ENCODE assay signal across 8 cellular contexts in genomic region chr9:113220467-113221002, GRCh38.
DNase-seq lines count a peak whose midpoint lies in the region; TF ChIP-seq lines count a peak whose summit lies in the region.

No MANE protein-coding gene starts in this region.

- DNase-seq in activated CD4-positive, alpha-beta T cell treated with anti-CD3 and anti-CD28 coated beads, Interleukin-2, amount 50 U/mL, for 48 hours, result peak; percentile 5
- no peak for DNase-seq in activated CD4-positive, alpha-beta T cell treated with anti-CD3 and anti-CD28 coated beads for 1 hour
- DNase-seq in SW480 (ENCODE audit: low spot score), result peak; percentile 9
- DNase-seq in fibroblast of mammary gland (ENCODE audit: low read depth), result no peak
- no peak for DNase-seq in retinal pigment epithelial cell (ENCODE audit: low read depth)
- DNase-seq in C1 segment of cervical spinal cord (lab: John Stamatoyannopoulos, UW), result no peak
- DNase-seq in SHP77 (lab: John Stamatoyannopoulos, UW), result no peak
- no peak for DNase-seq in NCI-H524 treated with DMSO at 0.1 percent for 48 hours (lab: John Stamatoyannopoulos, UW)

- H3K4me3 ChIP-seq in fibroblast of mammary gland (ENCODE audit: control insufficient read depth, low read depth, low read length) (peak overlapping the region; percentile 81), retinal pigment epithelial cell (ENCODE audit: low read length) (peak overlapping the region; percentile 95)

- TF ChIP-seq CTCF in fibroblast of mammary gland (conservative IDR thresholded peaks at IDR 0.05; ENCODE audit: control insufficient read depth, insufficient read depth, low read depth, low read length), result no peak
- TF ChIP-seq CTCF in retinal pigment epithelial cell (conservative IDR thresholded peaks at IDR 0.05; ENCODE audit: low read depth, low read length), result no peak

Comparison
In these comparisons a context has a peak if more than half of its experiments do, and no peak if none do; other contexts are left out.
1. DNase-seq: peak in activated CD4-positive, alpha-beta T cell treated with anti-CD3 and anti-CD28 coated beads, Interleukin-2, amount 50 U/mL, for 48 hours (2 of 2) and SW480 (single experiment); none in activated CD4-positive, alpha-beta T cell treated with anti-CD3 and anti-CD28 coated beads for 1 hour (single experiment), fibroblast of mammary gland (single experiment), retinal pigment epithelial cell (single experiment), C1 segment of cervical spinal cord (0 of 14), SHP77 (0 of 2) and NCI-H524 treated with DMSO at 0.1 percent for 48 hours (single experiment).